Comparison of ENCODE assay signal across 8 cellular contexts in the genomic region with DNA sequence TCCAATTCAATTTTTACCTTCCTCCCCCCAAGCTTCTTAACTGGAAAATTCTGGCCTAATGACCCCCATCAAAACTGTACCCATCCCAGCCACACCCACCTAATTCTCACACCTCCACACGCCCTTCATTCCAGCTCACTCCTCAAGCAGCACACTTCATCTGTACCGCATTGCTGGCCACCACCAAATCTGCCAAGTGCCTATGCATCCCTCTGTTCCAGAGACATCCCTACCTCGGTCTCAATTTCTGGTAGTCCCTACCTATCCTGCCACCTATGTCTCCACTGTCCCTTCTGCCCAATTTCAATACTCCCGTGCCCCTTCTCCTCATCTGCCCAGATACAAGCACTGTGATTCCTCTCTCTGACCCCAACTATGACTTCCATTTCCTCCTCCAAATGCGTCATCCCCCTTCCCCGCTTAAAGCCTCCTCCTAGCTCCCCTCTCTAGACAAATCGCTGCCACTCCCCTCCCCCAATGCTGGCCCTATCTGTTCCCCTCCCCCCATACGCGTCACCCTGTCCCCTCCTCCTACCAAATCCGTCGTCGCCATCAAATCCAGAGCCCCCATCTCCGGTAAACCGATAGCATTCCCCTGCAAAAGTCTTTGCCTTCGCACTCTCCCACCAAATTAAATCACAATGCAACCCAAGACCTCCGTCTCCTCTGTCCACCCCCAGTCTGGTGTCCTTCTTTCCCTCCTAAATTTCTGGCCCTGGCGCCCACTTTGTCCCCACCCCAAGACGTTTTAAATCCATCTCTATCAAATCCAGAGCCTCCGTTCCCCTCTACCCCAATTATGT. TPM values are rescaled to one million over a fixed set of nuclear protein-coding genes. Genes with fewer than 3 reads are reported as not detected.
DNase-seq lines count a peak whose midpoint lies in the region; ATAC-seq lines count a peak whose summit lies in the region.

No MANE protein-coding gene starts in this region.

- H3K4me3 Mint-ChIP-seq in T-helper 17 cell: no peak overlapping the region

- ATAC-seq in T-helper 17 cell: peak; percentile 22
- ATAC-seq in left colon: no peak
- ATAC-seq in HG03469 (IDR thresholded peaks at IDR 0.05; ENCODE audit: unreplicated experiment): no peak
- no peak for ATAC-seq in left lobe of liver

- no peak overlapping the region for H3K27ac Mint-ChIP-seq in T-helper 17 cell

- intact Hi-C loops in left colon (cut with DNase I, micrococcal nuclease): loop anchor here in 1 of 2 donors (10.0 kb wide), 1 partner anchor 100 kb away; a partner anchor contains a TSS

- H3K36me3 Mint-ChIP-seq in T-helper 17 cell (ENCODE audit: low read depth): peaks cover 6% of the 10 kb centered on the region

- H3K27me3 Mint-ChIP-seq in T-helper 17 cell: peaks cover 4% of the 10 kb centered on the region

- peak; percentile 55 for DNase-seq in A172 (ENCODE audit: low spot score)
- peak; percentile 71 for DNase-seq in HCEC 1CT
- peak; percentile 33 to 57 (median 38) for DNase-seq in T-helper 17 cell
- peak; percentile 61 for DNase-seq in central memory CD4-positive, alpha-beta T cell
- DNase-seq in left colon: peak; percentile 60
- peak; percentile 17 to 60 (median 35) for DNase-seq in stimulated activated CD4-positive, alpha-beta T cell treated with anti-CD3 and anti-CD28 coated beads, TNF-alpha, amount 100 ng/mL, for 24 hours (ENCODE audit: low read depth in 3 of 3)
- DNase-seq in left lobe of liver (ENCODE audit: low spot score): no peak

- H3K4me1 Mint-ChIP-seq in T-helper 17 cell: peaks cover 32% of the 10 kb centered on the region

- no peaks in the 10 kb centered on the region for H3K9me3 ChIP-seq in T-helper 17 cell (ENCODE audit: control insufficient read depth, low read length, poor library complexity, severe bottlenecking)

RNA-seq across cellular contexts. Expression of a gene that starts 1.2 kb away (rescaled TPM):
- total RNA-seq in A172 (2014; rRNA removed; shearing (Covaris generic)): 189 and 200 TPM in 2 replicates
- total RNA-seq in T-helper 17 cell (100 to 1,000 TPM; 194 to 202 TPM), left colon (100 to 1,000 TPM; 142 to 149 TPM), left lobe of liver (63.8 TPM)

RNA-seq across cellular contexts. Expression of a gene that starts 20.7 kb away (rescaled TPM):
- not detected in 2 replicates for total RNA-seq in A172 (2014; rRNA removed; shearing (Covaris generic))
- total RNA-seq in T-helper 17 cell (10 to 100 TPM in 1 of 2 donors, 1 to 10 TPM in 1; 1.7 to 12.6 TPM), left colon (10 to 100 TPM in 1 of 2 donors, 1 to 10 TPM in 1; 5.1 to 13.5 TPM), left lobe of liver (10.3 TPM)

RNA-seq across cellular contexts. Expression of a gene that starts 30.2 kb away (rescaled TPM):
- 0.74 TPM in 1 of 2 replicates, not detected in the other for total RNA-seq in A172 (2014; rRNA removed; shearing (Covaris generic))
- 10 to 100 TPM; 14.5 to 28.5 TPM for total RNA-seq in T-helper 17 cell
- 1 to 10 TPM; 2.0 to 4.0 TPM for total RNA-seq in left colon
- not detected for total RNA-seq in left lobe of liver
